Comparison of ENCODE assay signal across 23 cellular contexts in the genomic region with DNA sequence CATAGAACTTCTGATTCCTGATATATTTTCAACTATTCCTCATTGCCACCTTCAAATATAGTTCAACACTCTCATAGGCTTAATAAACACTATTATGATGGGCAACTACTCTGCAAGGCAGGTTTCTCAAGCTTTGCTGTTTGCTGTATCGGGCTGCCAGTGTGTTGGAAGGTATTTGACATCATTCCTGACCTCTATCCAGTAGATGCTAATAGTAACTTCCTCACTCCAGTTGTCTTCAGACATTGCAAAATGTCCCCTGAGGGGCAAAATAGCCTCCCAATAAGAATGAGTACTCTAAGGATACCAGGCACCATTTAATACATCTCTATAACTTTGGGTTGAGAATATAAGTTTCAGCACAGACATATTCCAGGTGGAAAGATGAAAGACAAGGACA.
"Had no signal": no experiment of that assay in that cellular context is flagged by ENCODE, and none has a peak within 500 bp of the region (broad histone marks: within the 10 kb centered on the region; RNA-seq: fewer than 3 reads in every experiment).

No MANE protein-coding gene starts in this region.

- DNase-seq: colonic mucosa; cortex of kidney; effector CD8-positive, alpha-beta T cell; effector memory CD8-positive, alpha-beta T cell; endodermal cell; erythroblast; esophagus squamous epithelium; foreskin fibroblast; foreskin melanocyte; gastrocnemius medialis; glutamatergic neuron; head of caudate nucleus; heart right ventricle; hippocampal formation; left cardiac atrium; left lung; left ventricle myocardium superior; lower lobe of right lung; mesenchymal stem cell; mucosa of descending colon had no signal

- H3K4me1 ChIP-seq: colonic mucosa, esophagus squamous epithelium, heart right ventricle, left lung, lower lobe of right lung had no signal

- H3K4me3 ChIP-seq: colonic mucosa, esophagus squamous epithelium, gastrocnemius medialis, heart right ventricle, left lung, lower lobe of right lung, mucosa of descending colon had no signal

- H3K27ac ChIP-seq: colonic mucosa, epithelial cell of prostate, esophagus squamous epithelium, heart right ventricle, left lung, lower lobe of right lung had no signal

- H3K9me3 ChIP-seq: colonic mucosa, esophagus squamous epithelium, gastrocnemius medialis, lower lobe of right lung, mucosa of descending colon had no signal

- H3K36me3 Mint-ChIP-seq: mesothelial cell of epicardium had no signal

- H3K27me3 ChIP-seq: colonic mucosa, gastrocnemius medialis, heart right ventricle, left lung had no signal

- H3K9me3 Mint-ChIP-seq: dendritic cell treated with granulocyte-macrophage colony-stimulating factor and Interleukin-4, amounts not matched to agents 40 ng/mL and 50 ng/mL, for 4 days; effector memory CD8-positive, alpha-beta T cell had no signal

- H3K4me3 Mint-ChIP-seq: dendritic cell treated with granulocyte-macrophage colony-stimulating factor and Interleukin-4, amounts not matched to agents 40 ng/mL and 50 ng/mL, for 4 days; effector memory CD8-positive, alpha-beta T cell; endodermal cell; mesothelial cell of epicardium had no signal

- H3K27ac Mint-ChIP-seq: dendritic cell treated with granulocyte-macrophage colony-stimulating factor and Interleukin-4, amounts not matched to agents 40 ng/mL and 50 ng/mL, for 4 days; effector memory CD8-positive, alpha-beta T cell; endodermal cell; mesothelial cell of epicardium had no signal

- H3K36me3 ChIP-seq: colonic mucosa, esophagus squamous epithelium, gastrocnemius medialis, heart right ventricle, left lung, lower lobe of right lung had no signal
